ENCODE assay signal across 2 cellular contexts in genomic region chr22:35618427-35619223, GRCh38.
TF ChIP-seq lines count a peak whose summit lies in the region.

No MANE protein-coding gene starts in this region.

TF ChIP-seq in HepG2, 621 proteins besides CTCF, POLR2A, EP300 and RAD21:
- no peak for TF ChIP-seq MAZ (IDR thresholded peaks at IDR 0.05; ENCODE audit: borderline replicate concordance, low read depth, low read length)
- no peak for TF ChIP-seq MAZ (CRISPR knock-in tag; IDR thresholded peaks at IDR 0.05; ENCODE audit: low read depth)
- peak; percentile 32; the same call in 1 of the 2 replicates for TF ChIP-seq FOXA1 (IDR thresholded peaks at IDR 0.05)
- no peak for TF ChIP-seq FOXA1 (CRISPR knock-in tag; IDR thresholded peaks at IDR 0.05)
- 0 out of 2 replicates have a peak, but pooled peaks have one; percentile 7 for TF ChIP-seq LCORL (IDR thresholded peaks at IDR 0.05)
- TF ChIP-seq LCORL (CRISPR knock-in tag; IDR thresholded peaks at IDR 0.05), result no peak
- TF ChIP-seq ZNF337 (CRISPR knock-in tag; IDR thresholded peaks at IDR 0.05; ENCODE audit: borderline replicate concordance, low read depth), result no peak
- no peak for TF ChIP-seq ZBTB3 (CRISPR knock-in tag; IDR thresholded peaks at IDR 0.05; ENCODE audit: borderline replicate concordance, low read depth)
- TF ChIP-seq HNF1A (IDR thresholded peaks at IDR 0.05; ENCODE audit: low read depth), result no peak
- TF ChIP-seq HNF1A (CRISPR knock-in tag; IDR thresholded peaks at IDR 0.05; ENCODE audit: borderline replicate concordance), result no peak
- TF ChIP-seq HNRNPK (IDR thresholded peaks at IDR 0.05; ENCODE audit: low read depth, low read length, poor library complexity, severe bottlenecking), result no peak
TF ChIP-seq in HepG2: peak in this region for 2.

TF ChIP-seq in H1, 55 proteins besides CTCF, POLR2A, EP300 and RAD21:
- TF ChIP-seq TAF7 (optimal IDR thresholded peaks at IDR 0.05; ENCODE audit: borderline replicate concordance, low read depth, low read length), result no peak
- TF ChIP-seq KDM1A (IDR thresholded peaks at IDR 0.05; ENCODE audit: borderline replicate concordance, low read length), result no peak
- no peak for TF ChIP-seq CTBP2 (IDR thresholded peaks at IDR 0.05; ENCODE audit: borderline replicate concordance, insufficient read depth, insufficient read length, low read length)
- no peak for TF ChIP-seq TAF1 (IDR thresholded peaks at IDR 0.05; ENCODE audit: low read depth, low read length)
